In genomic region chr2:193900292-193900691, GRCh38 we compare ENCODE assay signal across 18 cellular contexts.
DNase-seq lines count a peak whose midpoint lies in the region; ATAC-seq and TF ChIP-seq lines count a peak whose summit lies in the region.
"Had no signal": no experiment of that assay in that cellular context is flagged by ENCODE, and none has a peak within 500 bp of the region (broad histone marks: within the 10 kb centered on the region; RNA-seq: fewer than 3 reads in every experiment).

No MANE protein-coding gene starts in this region.

- no peak for DNase-seq in GM13977 (ENCODE audit: low spot score)
- DNase-seq: 8988T; ACHN; BE2C; C1 segment of cervical spinal cord; CD4-positive, alpha-beta memory T cell; CD4-positive, CD25-positive, alpha-beta regulatory T cell; CD8-positive, alpha-beta memory T cell; COR-L47; DMS 273 treated with DMSO at 0.1 percent for 48 hours; DMS153; DMS53; DMS79; GF-D8 had no signal

- in situ Hi-C loops in GM13977 (cut with MboI; ENCODE audit: low pct_unique_long_range_greater_than_20kb, low sequenced_read_pairs, unreplicated experiment): no loop called here

- peak; percentile 67 for ATAC-seq in GM19351 (IDR thresholded peaks at IDR 0.05; ENCODE audit: unreplicated experiment)
- ATAC-seq in HG03442 (IDR thresholded peaks at IDR 0.05; ENCODE audit: unreplicated experiment): peak; percentile 47
- ATAC-seq in HG03175 (IDR thresholded peaks at IDR 0.05; ENCODE audit: unreplicated experiment): no peak
- no peak for ATAC-seq in GM18502 (IDR thresholded peaks at IDR 0.05; ENCODE audit: poor library complexity, unreplicated experiment)

- TF ChIP-seq CTCF in GM13977 (IDR thresholded peaks at IDR 0.05; ENCODE audit: extremely low read depth, insufficient read depth, missing control alignments): no peak

Comparison
In these comparisons a context has a peak if more than half of its experiments do, and no peak if none do; other contexts are left out.
1. ATAC-seq: peak in GM19351 (single experiment) and HG03442 (single experiment); none in HG03175 (single experiment) and GM18502 (single experiment).